Comparison of ENCODE assay signal across 5 cellular contexts in the genomic region with DNA sequence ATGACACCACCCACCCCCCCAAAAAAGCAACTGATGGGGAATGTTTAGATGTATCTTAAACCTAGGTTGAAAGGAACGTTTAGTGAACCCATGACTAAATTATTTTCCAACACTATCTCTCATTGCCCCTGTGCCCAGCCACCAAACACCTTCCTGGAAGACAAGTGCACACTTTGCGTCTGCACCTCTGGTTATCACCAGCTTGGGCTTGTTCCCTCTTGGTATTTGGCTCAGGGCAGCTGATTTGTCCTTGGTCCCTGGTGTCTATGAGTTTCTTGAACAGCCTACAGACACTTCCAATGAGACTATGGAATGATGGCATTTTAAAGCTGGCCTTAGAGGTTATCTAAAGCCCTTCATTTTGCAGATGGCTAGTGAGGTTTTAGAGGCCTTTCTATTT. TPM values are rescaled to one million over a fixed set of nuclear protein-coding genes. Genes with fewer than 3 reads are reported as not detected.
"Had no signal": no experiment of that assay in that cellular context is flagged by ENCODE, and none has a peak within 500 bp of the region (broad histone marks: within the 10 kb centered on the region; RNA-seq: fewer than 3 reads in every experiment).

No MANE protein-coding gene starts in this region.

- ATAC-seq: HepG2, K562 had no signal

- DNase-seq: IMR-90, KBM-7, KG1 had no signal

RNA-seq across cellular contexts. Expression of a gene that starts 15.5 kb away (rescaled TPM):
- total RNA-seq: IMR-90 had no signal
